ENCODE assay signal across 1 cellular context in genomic region chr14:22753586-22753985, GRCh38.
TF ChIP-seq lines count a peak whose summit lies in the region.

No MANE protein-coding gene starts in this region.

TF ChIP-seq in SK-N-SH treated with all-trans-retinoic acid at 6 μM for 48 hours, 23 proteins besides CTCF, POLR2A, EP300 and RAD21 (continued from another document):
- TF ChIP-seq TSHZ2 (CRISPR knock-in tag; IDR thresholded peaks at IDR 0.05) (no peak), TCF4 (CRISPR knock-in tag; IDR thresholded peaks at IDR 0.05; ENCODE audit: borderline replicate concordance) (no peak), TOX (CRISPR knock-in tag; IDR thresholded peaks at IDR 0.05; ENCODE audit: borderline replicate concordance) (no peak), ZNF565 (CRISPR knock-in tag; conservative IDR thresholded peaks at IDR 0.05; ENCODE audit: low read depth) (no peak), RARB (CRISPR knock-in tag; IDR thresholded peaks at IDR 0.05) (no peak), BACH2 (CRISPR knock-in tag; IDR thresholded peaks at IDR 0.05; ENCODE audit: borderline replicate concordance) (no peak), CREB5 (CRISPR knock-in tag; IDR thresholded peaks at IDR 0.05; ENCODE audit: low read depth) (no peak), ISL1 (CRISPR knock-in tag; IDR thresholded peaks at IDR 0.05) (no peak), PPARA (CRISPR knock-in tag; IDR thresholded peaks at IDR 0.05; ENCODE audit: borderline replicate concordance) (no peak), PATZ1 (CRISPR knock-in tag; IDR thresholded peaks at IDR 0.05; ENCODE audit: borderline replicate concordance) (no peak)
